In genomic region chr3:128464702-128465101, GRCh38 we compare ENCODE assay signal across 2 cellular contexts.
TF ChIP-seq lines count a peak whose summit lies in the region.

No MANE protein-coding gene starts in this region.

TF ChIP-seq in HEK293, 187 proteins besides CTCF, POLR2A, EP300 and RAD21:
- TF ChIP-seq ZNF366 (tag by site-specific recombination; conservative IDR thresholded peaks at IDR 0.05) = peak; percentile 91
- TF ChIP-seq BCL11B (tag by site-specific recombination; IDR thresholded peaks at IDR 0.05; ENCODE audit: low read depth) = no peak
TF ChIP-seq in HEK293: peak in this region for 1.

TF ChIP-seq in K562, 482 proteins besides CTCF, POLR2A, EP300 and RAD21:
- TF ChIP-seq FOXO4 (CRISPR knock-in tag; IDR thresholded peaks at IDR 0.05) (no peak), HDAC1 (IDR thresholded peaks at IDR 0.05) (peak in 1 of 2 experiments; percentile 50; a peak in 1 of 4 replicates), PKNOX1 (IDR thresholded peaks at IDR 0.05) (no peak), MTA1 (IDR thresholded peaks at IDR 0.05; ENCODE audit: borderline replicate concordance) (peak; percentile 46; the same call in 1 of the 2 replicates), MAFF (IDR thresholded peaks at IDR 0.05; ENCODE audit: low read length) (no peak), ZBTB2 (IDR thresholded peaks at IDR 0.05) (0 out of 2 replicates have a peak, but pooled peaks have one; percentile 25), ZNF311 (CRISPR knock-in tag; IDR thresholded peaks at IDR 0.05) (no peak), ZNF512 (tag; IDR thresholded peaks at IDR 0.05) (peak; percentile 84), EHMT2 (IDR thresholded peaks at IDR 0.05) (0 out of 2 replicates have a peak, but pooled peaks have one; percentile 15)
TF ChIP-seq in K562: peak in this region for 5.
